ENCODE assay signal across 9 cellular contexts in the genomic region with DNA sequence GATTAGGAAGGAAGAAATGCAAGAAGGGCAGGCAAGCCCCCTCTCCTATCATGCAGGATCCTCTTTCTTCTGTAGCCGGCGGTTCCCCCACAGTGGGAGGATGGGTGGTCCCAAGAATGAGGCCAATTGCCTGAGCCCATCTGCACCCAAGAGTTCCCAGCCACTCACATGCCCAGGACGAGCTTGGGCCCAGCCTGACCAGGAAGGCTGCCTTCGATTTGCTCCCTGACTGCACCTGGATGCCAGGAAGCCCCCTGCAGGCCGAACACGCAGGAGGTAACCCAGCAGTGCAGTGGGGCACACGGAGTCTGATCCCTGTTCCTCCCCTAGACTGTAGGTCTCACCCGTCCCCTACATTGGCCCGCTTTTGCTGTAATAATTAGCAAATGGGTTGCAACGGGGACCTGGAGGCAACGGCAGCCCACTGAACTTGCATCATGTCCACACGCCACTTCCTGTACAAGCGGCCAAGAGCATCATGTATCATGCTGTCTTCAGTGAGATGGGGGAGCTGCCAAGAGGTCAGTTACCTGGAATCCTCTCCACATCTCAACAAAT.
DNase-seq lines count a peak whose midpoint lies in the region; ATAC-seq and TF ChIP-seq lines count a peak whose summit lies in the region.
"Had no signal": no experiment of that assay in that cellular context is flagged by ENCODE, and none has a peak within 500 bp of the region (broad histone marks: within the 10 kb centered on the region; RNA-seq: fewer than 3 reads in every experiment).

No MANE protein-coding gene starts in this region.

- no peaks in the 10 kb centered on the region for H3K9me3 Mint-ChIP-seq in naive thymus-derived CD8-positive, alpha-beta T cell

- POLR2A ChIA-PET in naive thymus-derived CD8-positive, alpha-beta T cell (lab: Charles Lee), result no interaction called here

- peak overlapping the region in 7 of 11 experiments; percentile 76 to 87 (median 79); a peak in 6 of 22 replicates for H3K4me2 ChIP-seq in BLaER1 treated with 17β-estradiol and CSF1 and Interleukin-3, amounts not matched to agents 10 nM and 100 nM

- peaks cover 13 to 28% (median 26%) of the 10 kb centered on the region in 11 experiments for H3K36me3 ChIP-seq in BLaER1 treated with 17β-estradiol and CSF1 and Interleukin-3, amounts not matched to agents 10 nM and 100 nM

- H3K27me3 Mint-ChIP-seq in naive thymus-derived CD8-positive, alpha-beta T cell, result no peaks in the 10 kb centered on the region

- no peak overlapping the region for H3K4me3 ChIP-seq in BLaER1 treated with 17β-estradiol and CSF1 and Interleukin-3, amounts not matched to agents 10 nM and 100 nM
- H3K4me3 ChIP-seq in NB4 (ENCODE audit: low read depth, low read length), result no peak overlapping the region

- H3K9me3 ChIP-seq in BLaER1 treated with 17β-estradiol and CSF1 and Interleukin-3, amounts not matched to agents 10 nM and 100 nM (replicated peaks in 1 of 11), result no peaks in the 10 kb centered on the region

- H3K27me3 ChIP-seq in BLaER1 treated with 17β-estradiol and CSF1 and Interleukin-3, amounts not matched to agents 10 nM and 100 nM, result no peaks in the 10 kb centered on the region

- H4K20me1 ChIP-seq in BLaER1 treated with 17β-estradiol and CSF1 and Interleukin-3, amounts not matched to agents 10 nM and 100 nM, result peaks cover 0 to 7% (median 0%) of the 10 kb centered on the region in 11 experiments; a peak in 2 of 22 replicates

- peaks cover 0 to 16% (median 6%) of the 10 kb centered on the region in 3 donors for H3K36me3 Mint-ChIP-seq in naive thymus-derived CD8-positive, alpha-beta T cell

- peak overlapping the region; percentile 18 to 93 (median 86) for H3K4me3 Mint-ChIP-seq in naive thymus-derived CD8-positive, alpha-beta T cell

- no peak for ATAC-seq in naive thymus-derived CD8-positive, alpha-beta T cell
- ATAC-seq in HG03469 (IDR thresholded peaks at IDR 0.05; ENCODE audit: unreplicated experiment), result no peak
- ATAC-seq in HG03571 (IDR thresholded peaks at IDR 0.05; ENCODE audit: unreplicated experiment), result no peak

- H3K9ac ChIP-seq in BLaER1 treated with 17β-estradiol and CSF1 and Interleukin-3, amounts not matched to agents 10 nM and 100 nM, result no peak overlapping the region
- H3K9ac ChIP-seq: KMS-11 had no signal

- H3K4me1 Mint-ChIP-seq in naive thymus-derived CD8-positive, alpha-beta T cell, result peaks cover 14 to 36% (median 31%) of the 10 kb centered on the region in 4 donors

- TF ChIP-seq CTCF in NB4 (IDR thresholded peaks at IDR 0.05; ENCODE audit: low read depth, low read length), result peak; percentile 12

- DNase-seq in NB4 (ENCODE audit: low read depth) (peak; percentile 63), cerebellum (ENCODE audit: low spot score) (peak; percentile 67), LoVo (ENCODE audit: low spot score) (no peak)
- peak in 2 of 10 donors; percentile 10 to 32 for DNase-seq in naive thymus-derived CD8-positive, alpha-beta T cell
- no peak for DNase-seq in central memory CD4-positive, alpha-beta T cell

- TF ChIP-seq POLR2A in NB4 (IDR thresholded peaks at IDR 0.05; ENCODE audit: extremely low read depth, insufficient read length), result no peak

- peak overlapping the region in 8 of 10 donors; percentile 31 to 87 (median 78) for H3K27ac Mint-ChIP-seq in naive thymus-derived CD8-positive, alpha-beta T cell

- H3K27ac ChIP-seq in BLaER1 treated with 17β-estradiol and CSF1 and Interleukin-3, amounts not matched to agents 10 nM and 100 nM, result no peak overlapping the region
- H3K27ac ChIP-seq: KMS-11 had no signal

- peaks cover 35 to 59% (median 39%) of the 10 kb centered on the region in 10 experiments for H3K4me1 ChIP-seq in BLaER1 treated with 17β-estradiol and CSF1 and Interleukin-3, amounts not matched to agents 10 nM and 100 nM

Comparison
In these comparisons a context has a peak if more than half of its experiments do, and no peak if none do; other contexts are left out.
1. DNase-seq: peak in NB4 (single experiment) and cerebellum (single experiment); none in LoVo (single experiment) and central memory CD4-positive, alpha-beta T cell (single experiment).